1 cellular context compared by ENCODE assay signal in genomic region chr14:106006043-106006442, GRCh38.
A peak's percentile ranks its signal among the peaks of the same experiment; 100 is the strongest.
TF ChIP-seq lines count a peak whose summit lies in the region.
"Not testable (repeated sequence)": the region's sequence is repeated elsewhere in the genome, so short reads cannot be mapped to it uniquely, and the experiment has no call there.

No MANE protein-coding gene starts in this region.

TF ChIP-seq in K562, 482 proteins besides CTCF, POLR2A, EP300 and RAD21 (continued from another document):
- TF ChIP-seq ATF3 (IDR thresholded peaks at IDR 0.05) (peak; percentile 53; the same call in 1 of the 2 replicates), TFE3 (CRISPR knock-in tag; IDR thresholded peaks at IDR 0.05) (peak; percentile 6; the same call in 1 of the 2 replicates), MYC (IDR thresholded peaks at IDR 0.05; ENCODE audit: low read depth, low read length) (peak; percentile 85), MYC (CRISPR knock-in tag; IDR thresholded peaks at IDR 0.05; ENCODE audit: borderline replicate concordance, low read depth) (0 out of 2 replicates have a peak, but pooled peaks have one; percentile 32), MGA (IDR thresholded peaks at IDR 0.05) (peak; percentile 44; the same call in 1 of the 2 replicates)
- not testable (repeated sequence) for TF ChIP-seq ATF3 (CRISPR knock-in tag; conservative IDR thresholded peaks at IDR 0.05)
